Comparison of ENCODE assay signal across 1 cellular context in genomic region chr1:1400576-1401456, GRCh38.
TF ChIP-seq lines count a peak whose summit lies in the region.

No MANE protein-coding gene starts in this region.

TF ChIP-seq in HepG2, 621 proteins besides CTCF, POLR2A, EP300 and RAD21 (continued from another document and continues in another):
- peak; percentile 88 for TF ChIP-seq ZBTB43 (CRISPR knock-in tag; conservative IDR thresholded peaks at IDR 0.05)
- no peak for TF ChIP-seq ZNF598 (CRISPR knock-in tag; IDR thresholded peaks at IDR 0.05; ENCODE audit: borderline replicate concordance)
- TF ChIP-seq FUBP1 (CRISPR knock-in tag; IDR thresholded peaks at IDR 0.05; ENCODE audit: borderline replicate concordance): no peak; the same call in 1 of the 2 replicates
- TF ChIP-seq MATR3 (CRISPR knock-in tag; IDR thresholded peaks at IDR 0.05): no peak
- no peak for TF ChIP-seq RNF219 (CRISPR knock-in tag; IDR thresholded peaks at IDR 0.05)
- 0 out of 2 replicates have a peak, but pooled peaks have one; percentile 58 for TF ChIP-seq CHCHD3 (CRISPR knock-in tag; IDR thresholded peaks at IDR 0.05)
- no peak for TF ChIP-seq MAX (IDR thresholded peaks at IDR 0.05)
- no peak for TF ChIP-seq NAIF1 (CRISPR knock-in tag; IDR thresholded peaks at IDR 0.05; ENCODE audit: borderline replicate concordance)
- no peak for TF ChIP-seq ATAD3A (CRISPR knock-in tag; IDR thresholded peaks at IDR 0.05)
- 0 out of 2 replicates have a peak, but pooled peaks have one; percentile 44 for TF ChIP-seq POLR2AphosphoS2 (IDR thresholded peaks at IDR 0.05; ENCODE audit: low read depth, low read length)
- TF ChIP-seq BRF2 (CRISPR knock-in tag; IDR thresholded peaks at IDR 0.05): peak; percentile 55; the same call in 1 of the 2 replicates
- TF ChIP-seq E2F1 (CRISPR knock-in tag; IDR thresholded peaks at IDR 0.05): no peak
- TF ChIP-seq ZNF230 (CRISPR knock-in tag; IDR thresholded peaks at IDR 0.05): peak; percentile 91; the same call in 1 of the 2 replicates
- TF ChIP-seq ZNF276 (CRISPR knock-in tag; IDR thresholded peaks at IDR 0.05; ENCODE audit: low read depth): peak; percentile 24; the same call in 1 of the 2 replicates
- TF ChIP-seq ZNF609 (CRISPR knock-in tag; IDR thresholded peaks at IDR 0.05; ENCODE audit: borderline replicate concordance): peak; percentile 96
- TF ChIP-seq FOXA3 (CRISPR knock-in tag; IDR thresholded peaks at IDR 0.05): peak; percentile 99
- no peak for TF ChIP-seq PRDM15 (CRISPR knock-in tag; IDR thresholded peaks at IDR 0.05)
- TF ChIP-seq ZNF207 (IDR thresholded peaks at IDR 0.05; ENCODE audit: borderline replicate concordance): no peak
- no peak for TF ChIP-seq ZNF20 (CRISPR knock-in tag; IDR thresholded peaks at IDR 0.05)
- TF ChIP-seq HIVEP1 (CRISPR knock-in tag; IDR thresholded peaks at IDR 0.05): peak; percentile 86
- TF ChIP-seq ZNF335 (CRISPR knock-in tag; IDR thresholded peaks at IDR 0.05): peak; percentile 89
- TF ChIP-seq FOXK2 (IDR thresholded peaks at IDR 0.05): peak; percentile 96
- peak; percentile 64; the same call in 1 of the 2 replicates for TF ChIP-seq ZSCAN22 (CRISPR knock-in tag; IDR thresholded peaks at IDR 0.05)
- TF ChIP-seq ZXDC (CRISPR knock-in tag; IDR thresholded peaks at IDR 0.05): no peak; the same call in 1 of the 2 replicates
- TF ChIP-seq ZBTB14 (CRISPR knock-in tag; IDR thresholded peaks at IDR 0.05): peak; percentile 62; the same call in 1 of the 2 replicates
- no peak for TF ChIP-seq PAX8 (CRISPR knock-in tag; IDR thresholded peaks at IDR 0.05; ENCODE audit: borderline replicate concordance)
- TF ChIP-seq ZMYM4 (CRISPR knock-in tag; IDR thresholded peaks at IDR 0.05): peak; percentile 71
- 0 out of 2 replicates have a peak, but pooled peaks have one; percentile 46 for TF ChIP-seq ZNF136 (CRISPR knock-in tag; IDR thresholded peaks at IDR 0.05; ENCODE audit: low read depth)
- peak; percentile 90; the same call in 1 of the 2 replicates for TF ChIP-seq HMG20A (CRISPR knock-in tag; IDR thresholded peaks at IDR 0.05; ENCODE audit: borderline replicate concordance)
- no peak for TF ChIP-seq SRSF4 (IDR thresholded peaks at IDR 0.05; ENCODE audit: low read depth, low read length, poor library complexity, severe bottlenecking)
- peak; percentile 98 for TF ChIP-seq MTA1 (CRISPR knock-in tag; IDR thresholded peaks at IDR 0.05; ENCODE audit: borderline replicate concordance)
